Comparison of ENCODE assay signal across 22 cellular contexts in genomic region chr6:3384346-3385143, GRCh38.
DNase-seq lines count a peak whose midpoint lies in the region; ATAC-seq and TF ChIP-seq lines count a peak whose summit lies in the region.
"Had no signal": no experiment of that assay in that cellular context is flagged by ENCODE, and none has a peak within 500 bp of the region (broad histone marks: within the 10 kb centered on the region; RNA-seq: fewer than 3 reads in every experiment).

No MANE protein-coding gene starts in this region.

- no peak overlapping the region for H3K18ac ChIP-seq in H9 (ENCODE audit: insufficient read length, low read depth, low read length)

- H3K79me2 ChIP-seq in H9 (ENCODE audit: insufficient read depth, low read length), result no peaks in the 10 kb centered on the region; the same call in 1 of the 2 replicates

- no peak overlapping the region for H4K91ac ChIP-seq in H9 (ENCODE audit: insufficient read length, low read depth, low read length)

- no peaks in the 10 kb centered on the region for H3K27me3 ChIP-seq in left ventricle myocardium inferior (ENCODE audit: low read depth)
- H3K27me3 ChIP-seq in esophagus squamous epithelium, result no peaks in the 10 kb centered on the region
- H3K27me3 ChIP-seq in H9 (ENCODE audit: insufficient read depth, low read length), result no peaks in the 10 kb centered on the region
- H3K27me3 ChIP-seq: BLaER1, gastrocnemius medialis, SJCRH30 had no signal

- intact Hi-C loops in left ventricle myocardium inferior (cut with micrococcal nuclease), result no loop called here
- intact Hi-C loops in cardiac septum (cut with DNase I), result no loop called here
- intact Hi-C loops in esophagus squamous epithelium (cut with DNase I), result no loop called here

- H3K27ac ChIP-seq in left ventricle myocardium inferior (replicated peaks) (peak overlapping the region; percentile 45), esophagus squamous epithelium (peak overlapping the region; percentile 65 to 87 (median 74)), H9 (ENCODE audit: insufficient read length, low read depth, low read length) (no peak overlapping the region)
- H3K27ac ChIP-seq: BLaER1, SJCRH30 had no signal

- H3K4ac ChIP-seq in H9 (ENCODE audit: low read depth, low read length), result no peak overlapping the region

- H2AFZ ChIP-seq in H9 (ENCODE audit: low read length), result no peak overlapping the region

- no peak overlapping the region for H3T11ph ChIP-seq in H9 (ENCODE audit: low read length)

- H3K4me1 Mint-ChIP-seq in nephron progenitor cell, result peaks cover 61% of the 10 kb centered on the region
- peaks cover 7 to 13% of the 10 kb centered on the region in 2 experiments for H3K4me1 Mint-ChIP-seq in H9

- H3K56ac ChIP-seq in H9 (ENCODE audit: insufficient read length, low read depth, low read length), result no peak overlapping the region

- no peak overlapping the region for H3K4me2 ChIP-seq in H9 (ENCODE audit: insufficient read depth, insufficient read length, low read length)

- H3K79me1 ChIP-seq in H9 (ENCODE audit: insufficient read depth, low read depth, low read length, poor library complexity, severe bottlenecking), result peaks cover 5% of the 10 kb centered on the region

- H3K36me3 Mint-ChIP-seq in nephron progenitor cell (ENCODE audit: low read depth) (peaks cover 26% of the 10 kb centered on the region), H9 (ENCODE audit: insufficient read depth in 1 of 3, low read depth in 3 of 3) (peaks cover 0 to 10% (median 0%) of the 10 kb centered on the region in 3 experiments; a peak in 5 of 7 replicates)
- H3K36me3 Mint-ChIP-seq: stimulated activated naive B cell treated with anti-CD40 and anti-IgM and Interleukin-4, amounts not matched to agents 10 μg/mL and 1 μg/mL and 100 μg/mL, for 72 hours had no signal

- H3K36me3 ChIP-seq in left ventricle myocardium inferior, result no peaks in the 10 kb centered on the region
- H3K36me3 ChIP-seq in esophagus squamous epithelium, result no peaks in the 10 kb centered on the region
- H3K36me3 ChIP-seq: BLaER1, gastrocnemius medialis, prostate gland, SJCRH30 had no signal

- 45 to 47% methylated on average over 8 of the region's 8 CpGs for WGBS in esophagus squamous epithelium, 2 donors
- no CpG with 5 or more reads among the region's 8 CpGs for WGBS in H9 (ENCODE audit: extremely low coverage, insufficient read length, low lambda C conversion rate)

- H4K20me1 ChIP-seq in H9 (ENCODE audit: control insufficient read depth, insufficient read depth, insufficient read length), result no peaks in the 10 kb centered on the region
- H4K20me1 ChIP-seq: BLaER1 had no signal

- H3K9me3 ChIP-seq in left ventricle myocardium inferior (replicated peaks), result no peaks in the 10 kb centered on the region
- no peaks in the 10 kb centered on the region for H3K9me3 ChIP-seq in esophagus squamous epithelium
- no peaks in the 10 kb centered on the region for H3K9me3 ChIP-seq in H9 (ENCODE audit: control insufficient read depth, low read depth, low read length)
- H3K9me3 ChIP-seq: BLaER1, gastrocnemius medialis, prostate gland, SJCRH30 had no signal

- TF ChIP-seq CTCF in left ventricle myocardium inferior (IDR thresholded peaks at IDR 0.05; ENCODE audit: borderline replicate concordance) (no peak), esophagus squamous epithelium (IDR thresholded peaks at IDR 0.05) (no peak), nephron progenitor cell (IDR thresholded peaks at IDR 0.05) (no peak), GM10266 (IDR thresholded peaks at IDR 0.05; ENCODE audit: control insufficient read depth, insufficient read depth, low read depth, missing control alignments) (no peak), H9 (conservative IDR thresholded peaks at IDR 0.05) (no peak)

- H3K9ac ChIP-seq in H9 (ENCODE audit: extremely low read depth, insufficient read length, low read length), result no peak overlapping the region
- H3K9ac ChIP-seq: BLaER1 had no signal

- no peak overlapping the region for H4K8ac ChIP-seq in H9 (replicated peaks; ENCODE audit: insufficient read length, low read depth, low read length)

- H2BK20ac ChIP-seq in H9 (ENCODE audit: low read depth, low read length, poor library complexity, severe bottlenecking), result no peak overlapping the region

- H2BK15ac ChIP-seq in H9 (ENCODE audit: low read depth, low read length), result no peak overlapping the region

- H3K27me3 Mint-ChIP-seq in nephron progenitor cell (ENCODE audit: low read depth, poor library complexity) (no peaks in the 10 kb centered on the region), H9 (ENCODE audit: low read depth) (no peaks in the 10 kb centered on the region)

- no peak for ATAC-seq in HG02852 (IDR thresholded peaks at IDR 0.05; ENCODE audit: unreplicated experiment)
- ATAC-seq: PC-3 had no signal

- H2BK120ac ChIP-seq in H9 (ENCODE audit: low read depth, low read length, poor library complexity, severe bottlenecking), result no peak overlapping the region

- no peak overlapping the region for H2BK5ac ChIP-seq in H9 (ENCODE audit: insufficient read length, low read length)

- no peak overlapping the region for H3K23ac ChIP-seq in H9 (ENCODE audit: insufficient read length, low read depth, low read length)

- no peak for TF ChIP-seq POLR2A in esophagus squamous epithelium (IDR thresholded peaks at IDR 0.05)

- H4K5ac ChIP-seq in H9 (ENCODE audit: insufficient read length, low read depth, low read length), result no peak overlapping the region

- H2BK12ac ChIP-seq in H9 (ENCODE audit: insufficient read length, low read depth, low read length), result no peak overlapping the region

- H3K9me3 Mint-ChIP-seq in nephron progenitor cell, result peaks cover 8% of the 10 kb centered on the region
- no peaks in the 10 kb centered on the region for H3K9me3 Mint-ChIP-seq in H9
- H3K9me3 Mint-ChIP-seq: HFFc6; stimulated activated naive B cell treated with anti-CD40 and anti-IgM and Interleukin-4, amounts not matched to agents 10 μg/mL and 1 μg/mL and 100 μg/mL, for 72 hours; T-helper 1 cell treated with Interleukin-12 subunit alpha and Interleukin-12 subunit beta and Interleukin-4 antibody, amounts not matched to agents 30 μg/mL and 1 μg/mL, for 36 hours had no signal

- no peaks in the 10 kb centered on the region for H3K23me2 ChIP-seq in H9 (ENCODE audit: insufficient read length, low read depth, low read length, poor library complexity, severe bottlenecking)

- H3K4me3 ChIP-seq in left ventricle myocardium inferior (no peak overlapping the region), esophagus squamous epithelium (no peak overlapping the region)
- H3K4me3 ChIP-seq: BLaER1, gastrocnemius medialis, prostate gland, SJCRH30 had no signal

- no peak for DNase-seq in left ventricle myocardium inferior
- DNase-seq in cardiac septum (ENCODE audit: low spot score), result no peak
- DNase-seq in esophagus squamous epithelium (lab: John Stamatoyannopoulos, UW), result no peak
- no peak for DNase-seq in nephron progenitor cell
- no peak for DNase-seq in GM10266 (ENCODE audit: extremely low spot score)
- DNase-seq in H9, result no peak
- no peak for DNase-seq in NCI-H526 (lab: John Stamatoyannopoulos, UW)
- DNase-seq: activated CD8-positive, alpha-beta memory T cell treated with anti-CD3 and anti-CD28 coated beads, Interleukin-2, amount 50 U/mL, for 48 hours; activated effector memory CD4-positive, alpha-beta T cell treated with anti-CD3 and anti-CD28 coated beads, Interleukin-2, amount 50 U/mL, for 16 hours; gastrocnemius medialis; HFFc6; IMR-90; left cardiac atrium; NCI-H1417 treated with DMSO at 0.1 percent for 48 hours; NCI-H82; PC-3; SJCRH30; stimulated activated naive B cell treated with anti-CD40 and anti-IgM and Interleukin-4, amounts not matched to agents 10 μg/mL and 1 μg/mL and 100 μg/mL, for 72 hours had no signal

- no peak overlapping the region for H3K4me3 Mint-ChIP-seq in nephron progenitor cell
- no peak overlapping the region for H3K4me3 Mint-ChIP-seq in H9
- H3K4me3 Mint-ChIP-seq: HFFc6; stimulated activated naive B cell treated with anti-CD40 and anti-IgM and Interleukin-4, amounts not matched to agents 10 μg/mL and 1 μg/mL and 100 μg/mL, for 72 hours; T-helper 1 cell treated with Interleukin-12 subunit alpha and Interleukin-12 subunit beta and Interleukin-4 antibody, amounts not matched to agents 30 μg/mL and 1 μg/mL, for 36 hours had no signal

- H2AK5ac ChIP-seq in H9 (ENCODE audit: insufficient read length, low read length), result no peak overlapping the region

- H3K4me1 ChIP-seq in left ventricle myocardium inferior (peaks cover 24% of the 10 kb centered on the region), esophagus squamous epithelium (peaks cover 23 to 95% (median 28%) of the 10 kb centered on the region in 3 donors), H9 (ENCODE audit: insufficient read depth, low read length) (no peaks in the 10 kb centered on the region)
- H3K4me1 ChIP-seq: SJCRH30 had no signal

- H3K27ac Mint-ChIP-seq in nephron progenitor cell, result peak overlapping the region; percentile 7
- H3K27ac Mint-ChIP-seq in H9, result no peak overlapping the region
- H3K27ac Mint-ChIP-seq: HFFc6; stimulated activated naive B cell treated with anti-CD40 and anti-IgM and Interleukin-4, amounts not matched to agents 10 μg/mL and 1 μg/mL and 100 μg/mL, for 72 hours; T-helper 1 cell treated with Interleukin-12 subunit alpha and Interleukin-12 subunit beta and Interleukin-4 antibody, amounts not matched to agents 30 μg/mL and 1 μg/mL, for 36 hours had no signal

- H3K14ac ChIP-seq in H9 (ENCODE audit: insufficient read depth, low read length), result no peak overlapping the region
